ENCODE assay signal across 28 cellular contexts in the genomic region with DNA sequence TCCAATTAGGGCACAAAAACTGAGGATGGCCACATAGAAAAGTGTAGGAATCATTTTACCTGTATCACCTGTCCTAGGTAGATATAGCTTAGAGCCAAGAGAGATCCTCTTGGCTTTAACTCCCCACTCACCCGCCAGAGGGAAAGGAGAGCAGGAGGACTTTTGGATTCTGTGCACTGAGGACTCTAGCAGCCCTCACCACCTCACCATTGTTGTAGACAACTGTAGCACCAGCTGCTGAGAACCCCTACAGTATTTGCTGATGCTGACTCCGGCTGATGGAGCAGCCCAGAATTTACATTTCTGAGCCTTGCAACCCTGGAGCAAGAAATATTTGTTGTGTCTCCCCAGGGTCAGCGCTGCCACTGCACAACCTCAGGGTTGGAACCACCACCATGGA.
"Had no signal": no experiment of that assay in that cellular context is flagged by ENCODE, and none has a peak within 500 bp of the region (broad histone marks: within the 10 kb centered on the region; RNA-seq: fewer than 3 reads in every experiment).

No MANE protein-coding gene starts in this region.

- H3K27ac Mint-ChIP-seq: natural killer cell treated with Interleukin-12 subunit alpha and Interleukin-12 subunit beta and Interleukin-15 and Interleukin-18, amount 100 ng/mL, for 72 hours; nephron progenitor cell; progenitor cell of endocrine pancreas; stimulated activated effector memory CD8-positive, alpha-beta T cell treated with anti-CD3 and anti-CD28 coated beads, Interleukin-12 subunit alpha, Interleukin-12 subunit beta, amount 100 ng/mL, for 72 hours; stimulated activated naive B cell treated with anti-CD40 and anti-IgM and Interleukin-4, amounts not matched to agents 10 μg/mL and 1 μg/mL and 100 μg/mL, for 72 hours; stimulated activated naive CD8-positive, alpha-beta T cell treated with anti-CD3 and anti-CD28 coated beads, Interleukin-15, Interleukin-2, amounts not matched to agents 100 ng/mL and 50 ng/mL, for 24 hours had no signal

- H3K9me3 Mint-ChIP-seq: nephron progenitor cell had no signal

- H3K4me3 ChIP-seq: ovary, psoas muscle, right lobe of liver, sigmoid colon, stomach, thoracic aorta, thyroid gland, tibial nerve, upper lobe of left lung, vagina had no signal

- H3K9ac ChIP-seq: parathyroid adenoma had no signal

- H3K4me1 ChIP-seq: parathyroid adenoma, psoas muscle, right lobe of liver, sigmoid colon, stomach, thyroid gland, tibial nerve, upper lobe of left lung, vagina had no signal

- H3K36me3 ChIP-seq: ovary, right lobe of liver, sigmoid colon, stomach, thoracic aorta, thyroid gland, tibial nerve, upper lobe of left lung, vagina had no signal

- DNase-seq: nephron progenitor cell; occipital lobe; ovary; posterior cingulate gyrus; psoas muscle; right cardiac atrium; right lobe of liver; sigmoid colon; small intestine; stimulated activated CD4-positive, alpha-beta T cell treated with anti-CD3 and anti-CD28 coated beads, Interleukin-15, amount 100 ng/mL, for 24 hours; stimulated activated CD4-positive, alpha-beta T cell treated with anti-CD3 and anti-CD28 coated beads, Interleukin-2, amount 100 ng/mL, for 24 hours; stimulated activated CD4-positive, alpha-beta T cell treated with anti-CD3 and anti-CD28 coated beads, Interleukin-2, amount 100 ng/mL, for 48 hours; stimulated activated CD4-positive, alpha-beta T cell treated with anti-CD3 and anti-CD28 coated beads, Interleukin-4, amount 100 ng/mL, for 24 hours; stimulated activated naive B cell treated with anti-CD40 and anti-IgM and Interleukin-4, amounts not matched to agents 10 μg/mL and 1 μg/mL and 100 μg/mL, for 72 hours; stimulated activated naive CD4-positive, alpha-beta T cell treated with Interleukin-2 at 50 U/mL for 16 hours; stomach; thyroid gland; trophoblast cell; upper lobe of left lung had no signal

- H3K4me3 Mint-ChIP-seq: natural killer cell treated with Interleukin-12 subunit alpha and Interleukin-12 subunit beta and Interleukin-15 and Interleukin-18, amount 100 ng/mL, for 72 hours; nephron progenitor cell; neural crest cell; stimulated activated effector memory CD8-positive, alpha-beta T cell treated with anti-CD3 and anti-CD28 coated beads, Interleukin-12 subunit alpha, Interleukin-12 subunit beta, amount 100 ng/mL, for 72 hours; stimulated activated naive B cell treated with anti-CD40 and anti-IgM and Interleukin-4, amounts not matched to agents 10 μg/mL and 1 μg/mL and 100 μg/mL, for 72 hours; stimulated activated naive CD8-positive, alpha-beta T cell treated with anti-CD3 and anti-CD28 coated beads, Interleukin-15, Interleukin-2, amounts not matched to agents 100 ng/mL and 50 ng/mL, for 24 hours had no signal

- ATAC-seq: natural killer cell treated with Interleukin-12 subunit alpha and Interleukin-12 subunit beta and Interleukin-15 and Interleukin-18, amount 100 ng/mL, for 72 hours; psoas muscle; right cardiac atrium; right lobe of liver; stimulated activated effector memory CD8-positive, alpha-beta T cell treated with anti-CD3 and anti-CD28 coated beads, Interleukin-12 subunit alpha, Interleukin-12 subunit beta, amount 100 ng/mL, for 72 hours; stimulated activated naive B cell treated with anti-CD40 and anti-IgM and Interleukin-4, amounts not matched to agents 10 μg/mL and 1 μg/mL and 100 μg/mL, for 72 hours had no signal

- H2AFZ ChIP-seq: parathyroid adenoma had no signal

- H3K9me3 ChIP-seq: ovary, psoas muscle, right lobe of liver, sigmoid colon, stomach, thoracic aorta, thyroid gland, tibial nerve, upper lobe of left lung, vagina had no signal

- H3K4me1 Mint-ChIP-seq: nephron progenitor cell; neural crest cell; stimulated activated effector memory CD8-positive, alpha-beta T cell treated with anti-CD3 and anti-CD28 coated beads, Interleukin-12 subunit alpha, Interleukin-12 subunit beta, amount 100 ng/mL, for 72 hours; stimulated activated naive B cell treated with anti-CD40 and anti-IgM and Interleukin-4, amounts not matched to agents 10 μg/mL and 1 μg/mL and 100 μg/mL, for 72 hours had no signal

- H3K27me3 ChIP-seq: ovary, right lobe of liver, sigmoid colon, stomach, thyroid gland, tibial nerve, upper lobe of left lung, vagina had no signal

- H3K36me3 Mint-ChIP-seq: natural killer cell treated with Interleukin-12 subunit alpha and Interleukin-12 subunit beta and Interleukin-15 and Interleukin-18, amount 100 ng/mL, for 72 hours; stimulated activated effector memory CD8-positive, alpha-beta T cell treated with anti-CD3 and anti-CD28 coated beads, Interleukin-12 subunit alpha, Interleukin-12 subunit beta, amount 100 ng/mL, for 72 hours; stimulated activated naive B cell treated with anti-CD40 and anti-IgM and Interleukin-4, amounts not matched to agents 10 μg/mL and 1 μg/mL and 100 μg/mL, for 72 hours had no signal

- H3K27ac ChIP-seq: ovary, parathyroid adenoma, psoas muscle, right lobe of liver, sigmoid colon, stomach, thoracic aorta, thyroid gland, tibial nerve, upper lobe of left lung, vagina had no signal

- H3K27me3 Mint-ChIP-seq: natural killer cell treated with Interleukin-12 subunit alpha and Interleukin-12 subunit beta and Interleukin-15 and Interleukin-18, amount 100 ng/mL, for 72 hours; progenitor cell of endocrine pancreas; stimulated activated naive B cell treated with anti-CD40 and anti-IgM and Interleukin-4, amounts not matched to agents 10 μg/mL and 1 μg/mL and 100 μg/mL, for 72 hours; stimulated activated naive CD8-positive, alpha-beta T cell treated with anti-CD3 and anti-CD28 coated beads, Interleukin-15, Interleukin-2, amounts not matched to agents 100 ng/mL and 50 ng/mL, for 24 hours had no signal
